Comparison of ENCODE assay signal across 1 cellular context in the genomic region with DNA sequence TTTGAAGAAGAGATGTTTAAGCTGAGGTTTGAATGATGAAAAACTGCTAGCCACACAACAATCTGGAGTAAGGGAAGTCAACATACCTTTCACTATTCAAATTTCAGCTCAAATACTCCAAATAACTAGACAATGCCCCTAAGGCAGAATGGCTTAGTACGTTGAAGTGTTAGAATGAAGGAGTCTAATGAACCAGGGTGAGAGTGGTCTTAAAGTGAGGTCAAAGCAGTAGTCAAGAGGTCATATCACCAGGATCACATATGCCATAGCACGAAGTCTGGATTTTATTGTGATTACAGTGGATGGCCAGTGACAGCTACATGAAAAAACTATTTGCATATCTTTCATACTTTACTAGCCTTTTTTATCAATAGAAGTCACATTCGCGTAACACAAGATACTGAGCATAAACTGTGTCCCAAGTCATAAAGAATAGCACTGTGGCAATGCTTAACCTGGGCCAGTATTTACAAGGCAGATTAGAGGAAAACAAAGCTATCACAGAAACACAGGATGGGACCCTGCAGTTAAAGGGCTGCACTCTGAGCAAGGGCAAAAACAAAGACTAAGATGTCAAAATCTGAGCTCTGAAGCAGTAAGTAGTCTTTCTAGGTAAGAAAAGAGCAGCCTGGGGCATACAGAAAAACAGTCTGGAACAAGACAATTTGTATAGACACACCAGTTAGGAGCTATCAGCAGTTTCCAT.
TF ChIP-seq lines count a peak whose summit lies in the region.

No MANE protein-coding gene starts in this region.

TF ChIP-seq in H1, 55 proteins besides CTCF, POLR2A, EP300 and RAD21 (continued from another document):
- no peak for TF ChIP-seq NANOG (IDR thresholded peaks at IDR 0.05; ENCODE audit: insufficient read depth, low read depth, low read length, poor library complexity, severe bottlenecking)
